ENCODE assay signal across 14 cellular contexts in the genomic region with DNA sequence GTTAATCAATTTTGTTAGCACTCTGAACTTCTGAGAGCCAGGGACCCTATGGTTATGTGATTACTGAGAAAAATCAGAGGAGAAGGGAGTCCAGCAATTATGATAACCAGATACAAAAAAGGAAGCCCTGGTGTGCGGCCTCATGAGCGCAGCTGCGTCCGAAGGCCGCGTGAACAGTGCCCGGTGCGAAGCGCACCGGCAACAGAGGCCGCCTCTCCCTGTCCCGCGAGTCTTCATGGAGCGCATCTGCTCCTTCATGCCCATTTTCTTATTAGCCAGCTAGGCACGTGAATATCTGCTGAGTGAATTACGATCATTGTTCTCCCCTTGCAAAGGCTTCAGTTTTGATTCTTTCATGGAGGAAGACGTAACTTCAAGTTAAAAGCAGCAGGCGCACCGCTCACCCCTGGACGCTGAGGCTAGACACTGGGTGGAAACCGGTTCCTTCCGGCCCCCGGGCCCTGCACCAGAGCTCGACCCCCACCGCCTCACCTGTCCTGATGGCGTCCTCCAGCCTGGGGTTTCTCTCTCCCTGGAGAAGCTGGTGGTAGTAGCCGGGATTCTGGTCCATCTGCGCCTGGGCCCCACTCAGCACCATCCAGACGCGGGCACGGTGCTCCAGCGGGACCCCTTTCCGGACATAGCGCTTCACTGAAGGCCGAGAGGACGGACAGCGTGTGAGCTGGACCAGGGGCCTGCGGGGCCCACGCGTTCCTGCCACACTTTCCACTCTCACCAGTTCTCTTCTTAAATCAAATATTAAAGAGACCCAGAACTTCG. TPM values are rescaled to one million over a fixed set of nuclear protein-coding genes. Genes with fewer than 3 reads are reported as not detected.
DNase-seq lines count a peak whose midpoint lies in the region; ATAC-seq and TF ChIP-seq lines count a peak whose summit lies in the region.
"Had no signal": no experiment of that assay in that cellular context is flagged by ENCODE, and none has a peak within 500 bp of the region (broad histone marks: within the 10 kb centered on the region; RNA-seq: fewer than 3 reads in every experiment).

No MANE protein-coding gene starts in this region.

- TF ChIP-seq CTCF in H9 (conservative IDR thresholded peaks at IDR 0.05) (no peak), upper lobe of right lung (IDR thresholded peaks at IDR 0.05) (no peak)

- peak overlapping the region in 2 of 3 experiments; percentile 5 to 68; a peak in 4 of 7 replicates for H3K27ac Mint-ChIP-seq in H9
- H3K27ac Mint-ChIP-seq: CD4-positive, CD25-positive, alpha-beta regulatory T cell had no signal

- H3K9ac ChIP-seq in H9 (ENCODE audit: extremely low read depth, insufficient read length, low read length): no peak overlapping the region
- H3K9ac ChIP-seq: BLaER1 treated with 17β-estradiol and CSF1 and Interleukin-3, amounts not matched to agents 10 nM and 100 nM had no signal

- H3K79me1 ChIP-seq in H9 (ENCODE audit: insufficient read depth, low read depth, low read length, poor library complexity, severe bottlenecking): peaks cover under 1% of the 10 kb centered on the region

- H3K79me2 ChIP-seq in H9 (ENCODE audit: insufficient read depth, low read length): peaks cover 1% of the 10 kb centered on the region; the same call in 1 of the 2 replicates

- no peak overlapping the region for H4K91ac ChIP-seq in H9 (ENCODE audit: insufficient read length, low read depth, low read length)

- no peak for ATAC-seq in upper lobe of right lung
- ATAC-seq in HG02798 (IDR thresholded peaks at IDR 0.05; ENCODE audit: poor library complexity, unreplicated experiment): no peak

- H3K4ac ChIP-seq in H9 (ENCODE audit: low read depth, low read length): no peak overlapping the region

- H3K18ac ChIP-seq in H9 (ENCODE audit: insufficient read length, low read depth, low read length): no peak overlapping the region

- WGBS in H9 (ENCODE audit: extremely low coverage, insufficient read length, low lambda C conversion rate): no CpG with 5 or more reads among the region's 41 CpGs

- H2BK15ac ChIP-seq in H9 (ENCODE audit: low read depth, low read length): no peak overlapping the region

- H3K27me3 ChIP-seq in H9 (ENCODE audit: insufficient read depth, low read length) (no peaks in the 10 kb centered on the region), upper lobe of right lung (no peaks in the 10 kb centered on the region)

- H3K9me3 Mint-ChIP-seq in H9: 0 out of 5 replicates have a peak, but pooled peaks cover 0 to 3% of the 10 kb centered on the region in 2 experiments
- H3K9me3 Mint-ChIP-seq: CD4-positive, CD25-positive, alpha-beta regulatory T cell had no signal

- H3K9me3 ChIP-seq in H9 (ENCODE audit: control insufficient read depth, low read depth, low read length): no peaks in the 10 kb centered on the region
- H3K9me3 ChIP-seq in upper lobe of right lung: no peaks in the 10 kb centered on the region
- H3K9me3 ChIP-seq: BLaER1 treated with 17β-estradiol and CSF1 and Interleukin-3, amounts not matched to agents 10 nM and 100 nM had no signal

- intact Hi-C loops in upper lobe of right lung (cut with DNase I): no loop called here

- H3K27ac ChIP-seq in H9 (ENCODE audit: insufficient read length, low read depth, low read length): no peak overlapping the region
- no peak overlapping the region for H3K27ac ChIP-seq in upper lobe of right lung
- H3K27ac ChIP-seq: BLaER1 treated with 17β-estradiol and CSF1 and Interleukin-3, amounts not matched to agents 10 nM and 100 nM had no signal

- no peaks in the 10 kb centered on the region for H3K27me3 Mint-ChIP-seq in H9 (ENCODE audit: low read depth)

- no peak overlapping the region for H2BK20ac ChIP-seq in H9 (ENCODE audit: low read depth, low read length, poor library complexity, severe bottlenecking)

- H2BK120ac ChIP-seq in H9 (ENCODE audit: low read depth, low read length, poor library complexity, severe bottlenecking): no peak overlapping the region

- no peak overlapping the region for H2BK5ac ChIP-seq in H9 (ENCODE audit: insufficient read length, low read length)

- peaks cover 42 to 63% (median 62%) of the 10 kb centered on the region in 3 experiments for H3K36me3 Mint-ChIP-seq in H9 (ENCODE audit: insufficient read depth in 1 of 3, low read depth in 3 of 3)
- H3K36me3 Mint-ChIP-seq: CD4-positive, CD25-positive, alpha-beta regulatory T cell had no signal

- H3K56ac ChIP-seq in H9 (ENCODE audit: insufficient read length, low read depth, low read length): no peak overlapping the region

- H3T11ph ChIP-seq in H9 (ENCODE audit: low read length): no peak overlapping the region

- no peak overlapping the region for H2AFZ ChIP-seq in H9 (ENCODE audit: low read length)

- no peak overlapping the region for H3K4me3 ChIP-seq in upper lobe of right lung
- H3K4me3 ChIP-seq: BLaER1 treated with 17β-estradiol and CSF1 and Interleukin-3, amounts not matched to agents 10 nM and 100 nM had no signal

- H4K20me1 ChIP-seq in H9 (ENCODE audit: control insufficient read depth, insufficient read depth, insufficient read length): no peaks in the 10 kb centered on the region
- H4K20me1 ChIP-seq: BLaER1 treated with 17β-estradiol and CSF1 and Interleukin-3, amounts not matched to agents 10 nM and 100 nM had no signal

- H3K36me3 ChIP-seq in upper lobe of right lung: no peaks in the 10 kb centered on the region
- H3K36me3 ChIP-seq: BLaER1 treated with 17β-estradiol and CSF1 and Interleukin-3, amounts not matched to agents 10 nM and 100 nM had no signal

- no peak overlapping the region for H2AK5ac ChIP-seq in H9 (ENCODE audit: insufficient read length, low read length)

- no peak overlapping the region for H4K5ac ChIP-seq in H9 (ENCODE audit: insufficient read length, low read depth, low read length)

- peaks cover 6 to 10% of the 10 kb centered on the region in 2 experiments for H3K4me1 Mint-ChIP-seq in H9
- H3K4me1 Mint-ChIP-seq: CD4-positive, CD25-positive, alpha-beta regulatory T cell had no signal

- H2BK12ac ChIP-seq in H9 (ENCODE audit: insufficient read length, low read depth, low read length): no peak overlapping the region

- no peak overlapping the region for H3K14ac ChIP-seq in H9 (ENCODE audit: insufficient read depth, low read length)

- H3K4me1 ChIP-seq in H9 (ENCODE audit: insufficient read depth, low read length): no peaks in the 10 kb centered on the region
- peaks cover 6% of the 10 kb centered on the region for H3K4me1 ChIP-seq in upper lobe of right lung

- H3K23ac ChIP-seq in H9 (ENCODE audit: insufficient read length, low read depth, low read length): no peak overlapping the region

- H3K4me3 Mint-ChIP-seq in H9: no peak overlapping the region
- H3K4me3 Mint-ChIP-seq: CD4-positive, CD25-positive, alpha-beta regulatory T cell had no signal

- no peak overlapping the region for H4K8ac ChIP-seq in H9 (replicated peaks; ENCODE audit: insufficient read length, low read depth, low read length)

- no peak overlapping the region for H3K4me2 ChIP-seq in H9 (ENCODE audit: insufficient read depth, insufficient read length, low read length)
- H3K4me2 ChIP-seq: BLaER1 treated with 17β-estradiol and CSF1 and Interleukin-3, amounts not matched to agents 10 nM and 100 nM had no signal

- H3K23me2 ChIP-seq in H9 (ENCODE audit: insufficient read length, low read depth, low read length, poor library complexity, severe bottlenecking): no peaks in the 10 kb centered on the region

- DNase-seq in H9 (peak; percentile 26), foreskin melanocyte (peak; percentile 33), mesenteric fat pad (ENCODE audit: low spot score) (peak; percentile 82), upper lobe of right lung (peak; percentile 55), NCI-H2107 (lab: John Stamatoyannopoulos, UW) (no peak)
- DNase-seq in NK-92 treated with Interleukin-12 subunit alpha and Interleukin-12 subunit beta, amount 100 ng/mL, for 24 hours (lab: John Stamatoyannopoulos, UW): no peak
- DNase-seq: ACHN; CD4-positive, CD25-positive, alpha-beta regulatory T cell; DMS53; GF-D8; H7 had no signal

RNA-seq across cellular contexts. Expression of gene GRTP1, which starts 8.9 kb away (rescaled TPM):
- total RNA-seq in H9 (2021): 54.8 and 55.0 TPM in 2 replicates
- 3.1 TPM for total RNA-seq in mesenteric fat pad
- 6.1 TPM for total RNA-seq in upper lobe of right lung
- total RNA-seq: A172; CD4-positive, CD25-positive, alpha-beta regulatory T cell had no signal

RNA-seq across cellular contexts. Expression of gene LAMP1, which starts 58.0 kb away (rescaled TPM):
- total RNA-seq in H9 (2021) (131 and 139 TPM in 2 replicates), mesenteric fat pad (240 TPM), upper lobe of right lung (332 TPM)

Comparison
In these comparisons a context has a peak if more than half of its experiments do, and no peak if none do; other contexts are left out.
1. DNase-seq: peak in H9 (single experiment), foreskin melanocyte (single experiment), mesenteric fat pad (single experiment) and upper lobe of right lung (single experiment); none in NCI-H2107 (single experiment) and NK-92 treated with Interleukin-12 subunit alpha and Interleukin-12 subunit beta, amount 100 ng/mL, for 24 hours (single experiment).